2 cellular contexts compared by ENCODE assay signal in genomic region chr1:174105086-174105485, GRCh38.
TF ChIP-seq lines count a peak whose summit lies in the region.

No MANE protein-coding gene starts in this region.

TF ChIP-seq in GM23338, 12 proteins besides CTCF, POLR2A, EP300 and RAD21:
- TF ChIP-seq ETS1 (IDR thresholded peaks at IDR 0.05), result no peak
- no peak for TF ChIP-seq ZNF462 (CRISPR knock-in tag; IDR thresholded peaks at IDR 0.05)
- TF ChIP-seq POLR2AphosphoS5 (IDR thresholded peaks at IDR 0.05; ENCODE audit: low read depth), result no peak
- TF ChIP-seq ZNF331 (CRISPR knock-in tag; IDR thresholded peaks at IDR 0.05; ENCODE audit: low read depth), result no peak
- no peak for TF ChIP-seq JUNB (IDR thresholded peaks at IDR 0.05; ENCODE audit: unreplicated experiment)
- no peak for TF ChIP-seq STAT1 (IDR thresholded peaks at IDR 0.05; ENCODE audit: unreplicated experiment)
- TF ChIP-seq CREB1 (CRISPR knock-in tag; IDR thresholded peaks at IDR 0.05; ENCODE audit: low read depth), result no peak
- no peak for TF ChIP-seq EZH2 (IDR thresholded peaks at IDR 0.05; ENCODE audit: low read depth, unreplicated experiment)
- no peak for TF ChIP-seq REST (IDR thresholded peaks at IDR 0.05; ENCODE audit: unreplicated experiment)
- TF ChIP-seq NANOG (IDR thresholded peaks at IDR 0.05; ENCODE audit: borderline replicate concordance), result no peak
- TF ChIP-seq EZH2phosphoT487 (IDR thresholded peaks at IDR 0.05; ENCODE audit: unreplicated experiment), result no peak
- no peak for TF ChIP-seq ZNF114 (CRISPR knock-in tag; IDR thresholded peaks at IDR 0.05)

TF ChIP-seq in K562, 482 proteins besides CTCF, POLR2A, EP300 and RAD21:
- no peak for TF ChIP-seq GTF2E2 (tag; IDR thresholded peaks at IDR 0.05)
- TF ChIP-seq SFPQ (IDR thresholded peaks at IDR 0.05; ENCODE audit: low read depth, low read length), result no peak
- TF ChIP-seq ZBTB26 (CRISPR knock-in tag; IDR thresholded peaks at IDR 0.05), result no peak
- no peak for TF ChIP-seq SPI1 (IDR thresholded peaks at IDR 0.05; ENCODE audit: borderline replicate concordance, low read depth, low read length)
- no peak for TF ChIP-seq THAP7 (CRISPR knock-in tag; IDR thresholded peaks at IDR 0.05)
- TF ChIP-seq ATF4 (CRISPR knock-in tag; IDR thresholded peaks at IDR 0.05), result no peak
- TF ChIP-seq SIX5 (IDR thresholded peaks at IDR 0.05; ENCODE audit: borderline replicate concordance in 1 of 2, insufficient read depth in 1 of 2, low read depth in 1 of 2, low read length in 2 of 2), result no peak
- TF ChIP-seq HNRNPL (IDR thresholded peaks at IDR 0.05; ENCODE audit: low read depth, low read length), result no peak
- TF ChIP-seq NELFE (IDR thresholded peaks at IDR 0.05; ENCODE audit: insufficient read depth, insufficient read length), result no peak
- no peak for TF ChIP-seq CXXC5 (CRISPR knock-in tag; IDR thresholded peaks at IDR 0.05)
- TF ChIP-seq KHSRP (IDR thresholded peaks at IDR 0.05), result no peak
- no peak for TF ChIP-seq RNF219 (CRISPR knock-in tag; IDR thresholded peaks at IDR 0.05)
- no peak for TF ChIP-seq ZNF354B (CRISPR knock-in tag; IDR thresholded peaks at IDR 0.05)
- no peak for TF ChIP-seq SP2 (IDR thresholded peaks at IDR 0.05; ENCODE audit: extremely low read depth, low read depth, low read length, poor library complexity, severe bottlenecking)
